ENCODE assay signal across 22 cellular contexts in the genomic region with DNA sequence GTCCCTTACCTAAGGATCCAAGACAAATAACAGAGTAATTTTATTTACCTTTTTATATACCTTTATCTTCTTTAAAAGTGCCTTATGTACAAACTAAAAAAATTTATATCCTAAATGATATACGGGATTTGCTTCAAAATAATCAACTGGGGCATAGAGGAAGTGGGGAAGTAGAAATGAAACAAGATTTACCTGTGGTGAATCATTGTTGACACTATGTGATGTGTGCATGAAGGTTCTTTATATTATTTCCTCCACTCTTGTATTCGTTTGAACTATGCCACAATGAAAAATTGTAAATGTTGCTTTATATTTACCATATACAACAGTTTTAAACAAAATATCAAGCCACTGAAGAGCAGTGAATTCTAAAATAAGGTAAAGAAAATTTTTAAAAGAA. TPM values are rescaled to one million over a fixed set of nuclear protein-coding genes. Genes with fewer than 3 reads are reported as not detected.
A peak's percentile ranks its signal among the peaks of the same experiment; 100 is the strongest.
DNase-seq lines count a peak whose midpoint lies in the region; ATAC-seq and TF ChIP-seq lines count a peak whose summit lies in the region.
"Had no signal": no experiment of that assay in that cellular context is flagged by ENCODE, and none has a peak within 500 bp of the region (broad histone marks: within the 10 kb centered on the region; RNA-seq: fewer than 3 reads in every experiment).

No MANE protein-coding gene starts in this region.

- H3K9me3 ChIP-seq in PC-3 (ENCODE audit: low read length) (no peaks in the 10 kb centered on the region), tibial nerve (no peaks in the 10 kb centered on the region)
- no peaks in the 10 kb centered on the region for H3K9me3 ChIP-seq in CD4-positive, alpha-beta T cell (ENCODE audit: control insufficient read depth, low read length)
- H3K9me3 ChIP-seq: BLaER1 had no signal

- H3K4me1 Mint-ChIP-seq in CD4-positive, alpha-beta T cell (ENCODE audit: low read depth) = no peaks in the 10 kb centered on the region
- H3K4me1 Mint-ChIP-seq: CD14-positive monocyte, GM23338 had no signal

- no peak overlapping the region for H3K27ac Mint-ChIP-seq in CD4-positive, alpha-beta T cell
- H3K27ac Mint-ChIP-seq: CD14-positive monocyte; CD8-positive, alpha-beta T cell; GM23338 had no signal

- H3K9me3 Mint-ChIP-seq in CD4-positive, alpha-beta T cell = peaks cover 7% of the 10 kb centered on the region
- H3K9me3 Mint-ChIP-seq: GM23338 had no signal

- H3K27me3 ChIP-seq in PC-3 (ENCODE audit: low read length) = peaks cover 6% of the 10 kb centered on the region; the same call in 1 of the 2 replicates
- H3K27me3 ChIP-seq in tibial nerve = no peaks in the 10 kb centered on the region
- H3K27me3 ChIP-seq in CD4-positive, alpha-beta T cell (ENCODE audit: control insufficient read depth, insufficient read depth, low read length) = no peaks in the 10 kb centered on the region
- H3K27me3 ChIP-seq: BLaER1 had no signal

- BruUV-seq in PC-3 (replicated peaks; lab: Mats Ljungman, UMichigan) = no TSS peak

- H3K36me3 Mint-ChIP-seq in CD4-positive, alpha-beta T cell (ENCODE audit: low read depth) = no peaks in the 10 kb centered on the region
- H3K36me3 Mint-ChIP-seq: CD14-positive monocyte; CD8-positive, alpha-beta T cell had no signal

- TF ChIP-seq EP300 in tibial nerve (IDR thresholded peaks at IDR 0.05) = no peak

- no peaks in the 10 kb centered on the region for H3K27me3 Mint-ChIP-seq in CD4-positive, alpha-beta T cell

- no peaks in the 10 kb centered on the region for H4K20me1 ChIP-seq in PC-3 (ENCODE audit: low read length)
- H4K20me1 ChIP-seq: BLaER1 had no signal

- H3K4me3 Mint-ChIP-seq in CD4-positive, alpha-beta T cell = no peak overlapping the region
- H3K4me3 Mint-ChIP-seq: CD14-positive monocyte; CD8-positive, alpha-beta T cell; GM23338 had no signal

- H3K9me2 ChIP-seq in PC-3 (replicated peaks; ENCODE audit: low read length) = no peaks in the 10 kb centered on the region

- no peak for TF ChIP-seq POLR2A in tibial nerve (IDR thresholded peaks at IDR 0.05)

- CTCF ChIA-PET in PC-3 (lab: Charles Lee) = interaction anchor here (0.7 kb wide), 1 partner anchor 170 kb away, joined by 3 read pairs; no protein-coding TSS in a partner anchor
- CTCF ChIA-PET in CD4-positive, alpha-beta T cell (lab: Charles Lee) = no interaction called here

- peak; percentile 79 for DNase-seq in DMS153 (lab: John Stamatoyannopoulos, UW)
- peak; percentile 78 for DNase-seq in DMS53 treated with DMSO at 0.1 percent for 48 hours (lab: John Stamatoyannopoulos, UW; ENCODE audit: unreplicated experiment)
- DNase-seq in PC-3 = peak; percentile 89
- no peak for DNase-seq in left colon
- DNase-seq in tibial nerve (ENCODE audit: low spot score in 2 of 2) = no peak
- DNase-seq in CD4-positive, alpha-beta T cell = no peak
- DNase-seq: 8988T; Calu3; CD8-positive, alpha-beta T cell; DND-41; EL; HCEC 1CT; IMR-90 had no signal

- ATAC-seq in PC-3 (peak; percentile 97), left colon (peak; percentile 62), GM19023 (IDR thresholded peaks at IDR 0.05; ENCODE audit: unreplicated experiment) (no peak)
- ATAC-seq in CD4-positive, alpha-beta T cell (ENCODE audit: poor library complexity) = no peak
- ATAC-seq: CD8-positive, alpha-beta T cell; GM12878; GM23338; K562 had no signal

- WGBS in tibial nerve, 2 donors = 63 to 73% methylated on average over 2 of the region's 2 CpGs

- intact Hi-C loops in PC-3 (cut with micrococcal nuclease) = loop anchor here (2.0 kb wide), 1 partner anchor 49 kb away; no protein-coding TSS in a partner anchor
- intact Hi-C loops in left colon (cut with DNase I, micrococcal nuclease) = no loop called here
- intact Hi-C loops in CD4-positive, alpha-beta T cell (cut with DNase I, micrococcal nuclease) = no loop called here

- H3K79me2 ChIP-seq in PC-3 (ENCODE audit: low read length) = no peaks in the 10 kb centered on the region

- H2AFZ ChIP-seq in PC-3 (ENCODE audit: low read length) = no peak overlapping the region
- H2AFZ ChIP-seq: GM23338 had no signal

- H3K27ac ChIP-seq in PC-3 (ENCODE audit: low read length) (peak overlapping the region; percentile 32), tibial nerve (no peak overlapping the region)
- H3K27ac ChIP-seq in CD4-positive, alpha-beta T cell (ENCODE audit: low read depth, low read length) = no peak overlapping the region
- H3K27ac ChIP-seq: BLaER1, HL-60 had no signal

- no peak for TF ChIP-seq CTCF in PC-3 (conservative IDR thresholded peaks at IDR 0.05; ENCODE audit: low read depth, low read length)
- TF ChIP-seq CTCF in tibial nerve (IDR thresholded peaks at IDR 0.05) = no peak
- no peak for TF ChIP-seq CTCF in CD4-positive, alpha-beta T cell (IDR thresholded peaks at IDR 0.05)

- H3K36me3 ChIP-seq in PC-3 (ENCODE audit: low read depth, low read length) (no peaks in the 10 kb centered on the region), tibial nerve (no peaks in the 10 kb centered on the region)
- H3K36me3 ChIP-seq: BLaER1 had no signal

- H3F3A ChIP-seq in PC-3 (ENCODE audit: low read length, unreplicated experiment) = peaks cover 6% of the 10 kb centered on the region

- POLR2A ChIA-PET in PC-3 (lab: Charles Lee; ENCODE audit: unreplicated experiment) = interaction anchor here (0.6 kb wide), 1 partner anchor 28 kb away, joined by 3 read pairs; no protein-coding TSS in a partner anchor
- POLR2A ChIA-PET in CD4-positive, alpha-beta T cell (lab: Charles Lee) = no interaction called here

- peaks cover 15% of the 10 kb centered on the region for H3K4me1 ChIP-seq in PC-3 (ENCODE audit: insufficient read depth, low read length)
- H3K4me1 ChIP-seq in tibial nerve = no peaks in the 10 kb centered on the region
- H3K4me1 ChIP-seq: BLaER1 had no signal

- no peak overlapping the region for H3K9ac ChIP-seq in PC-3 (ENCODE audit: low read length)
- H3K9ac ChIP-seq: BLaER1 had no signal

- H3K4me3 ChIP-seq in PC-3 (ENCODE audit: low read length) (peak overlapping the region; percentile 6; the same call in 1 of the 2 replicates), tibial nerve (no peak overlapping the region)
- H3K4me3 ChIP-seq: BLaER1, GM12878, GM23338, K562 had no signal

- H3K4me2 ChIP-seq in PC-3 (ENCODE audit: low read length) = peak overlapping the region; percentile 55
- H3K4me2 ChIP-seq: BLaER1, GM23338 had no signal

RNA-seq across cellular contexts. Expression of gene RGS7, which starts 13.0 kb away (rescaled TPM):
- 0.15 and 0.29 TPM in 2 replicates for total RNA-seq in PC-3 (2014; rRNA removed)
- total RNA-seq in left colon = under 1 TPM in 1 of 2 donors, not detected in 1; 0.11 TPM
- total RNA-seq in tibial nerve = 1 to 10 TPM in 2 of 4 donors, under 1 TPM in 1, not detected in 1; 0.39 to 1.5 (median 1.0) TPM
- not detected for total RNA-seq in CD4-positive, alpha-beta T cell
- total RNA-seq: A673; CD8-positive, alpha-beta T cell; G401; GM12878; K562 had no signal

Comparison
In these comparisons a context has a peak if more than half of its experiments do, and no peak if none do; other contexts are left out.
1. DNase-seq: peak in DMS153 (single experiment), DMS53 treated with DMSO at 0.1 percent for 48 hours (single experiment) and PC-3 (single experiment); none in left colon (0 of 2), tibial nerve (0 of 2) and CD4-positive, alpha-beta T cell (0 of 10).
2. ATAC-seq: peak in PC-3 (single experiment) and left colon (single experiment); none in GM19023 (single experiment) and CD4-positive, alpha-beta T cell (single experiment).